19 cellular contexts compared by ENCODE assay signal in genomic region chr9:118558026-118558425, GRCh38.
"Had no signal": no experiment of that assay in that cellular context is flagged by ENCODE, and none has a peak within 500 bp of the region (broad histone marks: within the 10 kb centered on the region; RNA-seq: fewer than 3 reads in every experiment).

No MANE protein-coding gene starts in this region.

- H3K4me2 ChIP-seq: hepatocyte had no signal

- H3K9me3 ChIP-seq: esophagus squamous epithelium, mucosa of descending colon, neutrophil, right atrium auricular region, sigmoid colon, stomach, thoracic aorta, transverse colon had no signal

- H3K27me3 ChIP-seq: esophagus squamous epithelium, hepatocyte, neutrophil, right atrium auricular region, sigmoid colon, stomach, transverse colon had no signal

- H2AFZ ChIP-seq: hepatocyte had no signal

- H3K4me1 ChIP-seq: esophagus squamous epithelium, right atrium auricular region, sigmoid colon, stomach, transverse colon had no signal

- H3K27ac ChIP-seq: epithelial cell of prostate, esophagus squamous epithelium, hepatocyte, neutrophil, right atrium auricular region, sigmoid colon, skin epidermis, stomach, thoracic aorta, transverse colon had no signal

- H3K4me3 ChIP-seq: esophagus squamous epithelium, hepatocyte, mucosa of descending colon, right atrium auricular region, sigmoid colon, skin epidermis, stomach, thoracic aorta, transverse colon had no signal

- DNase-seq: effector memory CD8-positive, alpha-beta T cell; esophagus squamous epithelium; foreskin fibroblast; head of caudate nucleus; kidney; mammary epithelial cell; mucosa of descending colon; naive thymus-derived CD8-positive, alpha-beta T cell; sigmoid colon; stimulated activated naive CD4-positive, alpha-beta T cell; stomach; substantia nigra; transverse colon had no signal

- FAIRE-seq: kidney had no signal

- H3K36me3 ChIP-seq: esophagus squamous epithelium, neutrophil, right atrium auricular region, sigmoid colon, stomach, thoracic aorta, transverse colon had no signal
